Comparison of ENCODE assay signal across 8 cellular contexts in genomic region chr5:122415481-122416120, GRCh38.
A peak's percentile ranks its signal among the peaks of the same experiment; 100 is the strongest.
DNase-seq lines count a peak whose midpoint lies in the region; ATAC-seq, FAIRE-seq and TF ChIP-seq lines count a peak whose summit lies in the region.

No MANE protein-coding gene starts in this region.

- no peaks in the 10 kb centered on the region for H3K79me2 ChIP-seq in K562 (ENCODE audit: control insufficient read depth, insufficient read depth, low read length)

- H3K36me3 ChIP-seq in K562 (ENCODE audit: control insufficient read depth, insufficient read depth, low read length) (no peaks in the 10 kb centered on the region), iPS DF 6.9 (ENCODE audit: control insufficient read depth, insufficient read depth, low read length) (no peaks in the 10 kb centered on the region)

- DNase-seq in DMS79 (lab: John Stamatoyannopoulos, UW) (peak; percentile 11), NCI-H2196 (lab: John Stamatoyannopoulos, UW; ENCODE audit: unreplicated experiment) (peak; percentile 71), K562 (ENCODE audit: extremely low read depth in 1 of 4, low spot score in 3 of 4) (peak; percentile 7 to 49 (median 15)), iPS DF 6.9 (ENCODE audit: low read depth, low spot score) (peak; percentile 41), NK-92 (lab: John Stamatoyannopoulos, UW; ENCODE audit: unreplicated experiment) (no peak)

- no peak for TF ChIP-seq EP300 in K562 (IDR thresholded peaks at IDR 0.05; ENCODE audit: low read length)

- H3K4me1 ChIP-seq in K562 (replicated peaks in 1 of 2; ENCODE audit: control insufficient read depth in 2 of 2, insufficient read depth in 2 of 2, low read length in 2 of 2): no peaks in the 10 kb centered on the region
- no peaks in the 10 kb centered on the region for H3K4me1 ChIP-seq in iPS DF 6.9 (ENCODE audit: control insufficient read depth, insufficient read depth, low read length)

- POLR2A ChIA-PET in K562 (lab: Yijun Ruan, JAX): interaction anchor here (0.6 kb wide), 1 partner anchor 902 kb away, joined by 3 read pairs; no protein-coding TSS in a partner anchor

- TF ChIP-seq RAD21 in K562 (CRISPR knock-in tag; conservative IDR thresholded peaks at IDR 0.05 in 1 of 2, IDR thresholded peaks at IDR 0.05 in 1 of 2): peak; percentile 11 to 58; a peak in 2 of 4 replicates

- no peaks in the 10 kb centered on the region for H3K9me3 Mint-ChIP-seq in stimulated activated memory B cell treated with anti-CD40 and anti-IgM and Interleukin-4, amounts not matched to agents 10 μg/mL and 1 μg/mL and 100 μg/mL, for 72 hours

- peaks cover 26% of the 10 kb centered on the region for H3K27me3 Mint-ChIP-seq in stimulated activated memory B cell treated with anti-CD40 and anti-IgM and Interleukin-4, amounts not matched to agents 10 μg/mL and 1 μg/mL and 100 μg/mL, for 72 hours

- peak; percentile 82 for ATAC-seq in GM19372 (IDR thresholded peaks at IDR 0.05; ENCODE audit: low read depth, unreplicated experiment)
- ATAC-seq in HG03175 (IDR thresholded peaks at IDR 0.05; ENCODE audit: unreplicated experiment): peak; percentile 89
- ATAC-seq in K562: peak; percentile 98
- ATAC-seq in stimulated activated memory B cell treated with anti-CD40 and anti-IgM and Interleukin-4, amounts not matched to agents 10 μg/mL and 1 μg/mL and 100 μg/mL, for 72 hours: peak; percentile 56

- no peak for TF ChIP-seq POLR2A in K562 (conservative IDR thresholded peaks at IDR 0.05)

- H3K9me1 ChIP-seq in K562 (ENCODE audit: control insufficient read depth, insufficient read depth, low read length): no peaks in the 10 kb centered on the region

- H2AFZ ChIP-seq in K562 (ENCODE audit: low read depth, low read length): no peak overlapping the region

- CTCF ChIA-PET in K562 (lab: Yijun Ruan, JAX; ENCODE audit: low intra/inter-chr PET ratio): interaction anchor here (0.7 kb wide), 1 partner anchor 220 kb away, joined by 5 read pairs; no protein-coding TSS in a partner anchor

- no peaks in the 10 kb centered on the region for H3K36me3 Mint-ChIP-seq in stimulated activated memory B cell treated with anti-CD40 and anti-IgM and Interleukin-4, amounts not matched to agents 10 μg/mL and 1 μg/mL and 100 μg/mL, for 72 hours

- FAIRE-seq in K562 (lab: Jason Lieb, UNC): no peak

- 2% methylated on average over 9 of the region's 9 CpGs for WGBS in K562 (ENCODE audit: insufficient coverage, low coverage, missing lambda C conversion rate)
- WGBS in iPS DF 6.9 (ENCODE audit: insufficient coverage, insufficient read length): no CpG with 5 or more reads among the region's 9 CpGs

- no peak overlapping the region for H3K4me3 Mint-ChIP-seq in stimulated activated memory B cell treated with anti-CD40 and anti-IgM and Interleukin-4, amounts not matched to agents 10 μg/mL and 1 μg/mL and 100 μg/mL, for 72 hours

- peak; percentile 53 to 63 (median 55) for TF ChIP-seq CTCF in K562 (IDR thresholded peaks at IDR 0.05 in 2 of 3, conservative IDR thresholded peaks at IDR 0.05 in 1 of 3; ENCODE audit: insufficient read depth in 2 of 3, low read depth in 1 of 3, low read length in 3 of 3)

- intact Hi-C loops in K562 (cut with micrococcal nuclease): loop anchor here (1.0 kb wide), 2 partner anchors 120 to 220 kb away; no protein-coding TSS in a partner anchor

- no peak overlapping the region for H3K9ac ChIP-seq in K562 (ENCODE audit: insufficient read depth in 1 of 2, low read depth in 2 of 2, low read length in 2 of 2)

- peaks cover 5% of the 10 kb centered on the region for H3K4me1 Mint-ChIP-seq in stimulated activated memory B cell treated with anti-CD40 and anti-IgM and Interleukin-4, amounts not matched to agents 10 μg/mL and 1 μg/mL and 100 μg/mL, for 72 hours

- no peak overlapping the region for H3K27ac Mint-ChIP-seq in stimulated activated memory B cell treated with anti-CD40 and anti-IgM and Interleukin-4, amounts not matched to agents 10 μg/mL and 1 μg/mL and 100 μg/mL, for 72 hours

- H3K4me3 ChIP-seq in K562 (no peak overlapping the region), iPS DF 6.9 (ENCODE audit: low read length) (no peak overlapping the region)

- H3K4me2 ChIP-seq in K562 (ENCODE audit: insufficient read depth, low read length): no peak overlapping the region

- H3K9me3 ChIP-seq in K562 (replicated peaks; ENCODE audit: control insufficient read depth, insufficient read depth, low read depth, low read length): no peaks in the 10 kb centered on the region
- H3K9me3 ChIP-seq in iPS DF 6.9 (ENCODE audit: control insufficient read depth, insufficient read depth, low read length): no peaks in the 10 kb centered on the region

- BruUV-seq in K562 (replicated peaks; lab: Mats Ljungman, UMichigan): no TSS peak

- H4K20me1 ChIP-seq in K562 (replicated peaks; ENCODE audit: control insufficient read depth, insufficient read depth, low read length): no peaks in the 10 kb centered on the region

- H3K27ac ChIP-seq in K562 (ENCODE audit: extremely low read depth, low read depth, low read length): no peak overlapping the region
- no peak overlapping the region for H3K27ac ChIP-seq in iPS DF 6.9 (ENCODE audit: low read length)

- no peaks in the 10 kb centered on the region; a peak in 1 of 5 replicates for H3K27me3 ChIP-seq in K562 (ENCODE audit: control insufficient read depth in 2 of 2, insufficient read depth in 2 of 2, low read length in 2 of 2)
- H3K27me3 ChIP-seq in iPS DF 6.9 (ENCODE audit: control insufficient read depth, insufficient read depth, low read length): no peaks in the 10 kb centered on the region

- in situ Hi-C loops in K562 (cut with MboI): no loop called here

TF ChIP-seq in K562, 482 proteins besides CTCF, POLR2A, EP300 and RAD21:
- no peak for TF ChIP-seq SNAPC5 (CRISPR knock-in tag; IDR thresholded peaks at IDR 0.05)
- no peak for TF ChIP-seq DIDO1 (tag; IDR thresholded peaks at IDR 0.05; ENCODE audit: low read depth)
- TF ChIP-seq LCOR (CRISPR knock-in tag; IDR thresholded peaks at IDR 0.05): no peak
- TF ChIP-seq ZNF398 (CRISPR knock-in tag; IDR thresholded peaks at IDR 0.05): no peak
- no peak for TF ChIP-seq CHD2 (IDR thresholded peaks at IDR 0.05; ENCODE audit: low read depth, low read length)
- TF ChIP-seq ZBED1 (IDR thresholded peaks at IDR 0.05): no peak
- TF ChIP-seq POLR2B (IDR thresholded peaks at IDR 0.05; ENCODE audit: low read depth, partially characterized antibody): no peak
- TF ChIP-seq ASH1L (IDR thresholded peaks at IDR 0.05; ENCODE audit: borderline replicate concordance, low read depth, partially characterized antibody): no peak
- TF ChIP-seq TCFL5 (CRISPR knock-in tag; conservative IDR thresholded peaks at IDR 0.05): no peak
- TF ChIP-seq ZEB2 (IDR thresholded peaks at IDR 0.05): no peak
- no peak for TF ChIP-seq CREB3L1 (IDR thresholded peaks at IDR 0.05; ENCODE audit: borderline replicate concordance, low read depth)
- no peak for TF ChIP-seq CTBP1 (IDR thresholded peaks at IDR 0.05; ENCODE audit: borderline replicate concordance)
- no peak for TF ChIP-seq ZNF668 (CRISPR knock-in tag; IDR thresholded peaks at IDR 0.05)
- TF ChIP-seq TCF3 (CRISPR knock-in tag; IDR thresholded peaks at IDR 0.05): no peak
- TF ChIP-seq SRSF3 (IDR thresholded peaks at IDR 0.05; ENCODE audit: insufficient read depth, low read length): no peak
- TF ChIP-seq TCF7L2 (IDR thresholded peaks at IDR 0.05; ENCODE audit: low read depth, low read length): no peak
